9 cellular contexts compared by ENCODE assay signal in the genomic region with DNA sequence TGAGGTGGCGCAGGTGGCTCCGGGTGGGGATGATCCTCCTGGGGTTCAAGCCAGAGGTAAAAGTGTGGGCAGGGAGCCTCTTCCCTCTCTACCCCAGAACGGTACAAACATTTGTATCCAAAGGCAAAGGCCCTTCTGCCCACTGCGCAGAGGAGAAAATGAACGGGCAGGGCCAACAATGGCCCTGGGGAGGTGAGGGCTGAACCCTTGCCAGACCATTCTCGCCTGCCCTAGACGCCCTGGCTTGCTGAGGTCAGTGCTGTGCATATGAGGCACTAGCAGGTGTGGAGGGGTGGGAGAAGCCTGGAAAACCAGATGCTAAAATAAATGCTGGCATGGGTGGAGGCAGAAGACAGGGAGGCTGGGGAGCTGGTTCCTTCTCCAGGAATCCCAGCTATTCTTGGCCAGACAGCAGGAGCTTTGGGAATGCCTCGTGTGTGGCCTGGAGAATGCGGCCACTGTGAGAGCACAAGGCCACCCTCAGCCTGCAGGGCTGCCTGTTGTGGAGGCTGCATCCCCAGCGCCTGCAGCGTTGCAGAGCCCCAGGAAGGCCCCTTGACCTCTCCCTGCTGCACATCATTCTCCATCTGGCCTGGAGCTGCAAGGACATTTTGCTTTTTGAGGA. TPM values are rescaled to one million over a fixed set of nuclear protein-coding genes. Genes with fewer than 3 reads are reported as not detected.
DNase-seq lines count a peak whose midpoint lies in the region; ATAC-seq, FAIRE-seq and TF ChIP-seq lines count a peak whose summit lies in the region.
"Had no signal": no experiment of that assay in that cellular context is flagged by ENCODE, and none has a peak within 500 bp of the region (broad histone marks: within the 10 kb centered on the region; RNA-seq: fewer than 3 reads in every experiment).

No MANE protein-coding gene starts in this region.

- no peaks in the 10 kb centered on the region for H3K9me3 Mint-ChIP-seq in activated CD4-positive, alpha-beta T cell treated with anti-CD3 and anti-CD28 coated beads, Interleukin-2, amount 10 ng/mL, durations not matched to agents 7 days and 5 days
- H3K9me3 Mint-ChIP-seq in T-cell = no peaks in the 10 kb centered on the region

- H3K27me3 Mint-ChIP-seq in activated CD4-positive, alpha-beta T cell treated with anti-CD3 and anti-CD28 coated beads, Interleukin-2, amount 10 ng/mL, durations not matched to agents 7 days and 5 days = no peaks in the 10 kb centered on the region
- peaks cover 3% of the 10 kb centered on the region in 2 donors for H3K27me3 Mint-ChIP-seq in T-cell

- no peak for TF ChIP-seq POLR2A in gastroesophageal sphincter (IDR thresholded peaks at IDR 0.05)

- H3K4me3 ChIP-seq in gastroesophageal sphincter (no peak overlapping the region), smooth muscle cell (no peak overlapping the region), kidney (ENCODE audit: low read length in 2 of 2) (no peak overlapping the region)

- POLR2A ChIA-PET in activated CD4-positive, alpha-beta T cell treated with anti-CD3 and anti-CD28 coated beads, Interleukin-2, amount 10 ng/mL, durations not matched to agents 7 days and 5 days (lab: Charles Lee) = no interaction called here
- POLR2A ChIA-PET in T-cell (lab: Charles Lee) = interaction anchor here in 1 of 2 donors (1.4 kb wide), 1 partner anchor 44 kb away, joined by 7 read pairs; the partner anchor contains the start of gene TAF15

- H3K9me3 ChIP-seq in gastroesophageal sphincter = no peaks in the 10 kb centered on the region
- H3K9me3 ChIP-seq in smooth muscle cell (replicated peaks; ENCODE audit: low read depth) = no peaks in the 10 kb centered on the region
- no peaks in the 10 kb centered on the region for H3K9me3 ChIP-seq in kidney (ENCODE audit: control insufficient read depth in 1 of 2, low read length in 2 of 2)
- H3K9me3 ChIP-seq: gastrocnemius medialis had no signal

- intact Hi-C loops in kidney (cut with DNase I) = loop anchor here (5.0 kb wide), 1 partner anchor 42 kb away; the partner anchor contains the start of gene TAF15

- H3K36me3 ChIP-seq in gastroesophageal sphincter (no peaks in the 10 kb centered on the region), smooth muscle cell (ENCODE audit: low read depth) (no peaks in the 10 kb centered on the region), kidney (ENCODE audit: control insufficient read depth in 1 of 2, insufficient read depth in 2 of 2, low read length in 2 of 2) (no peaks in the 10 kb centered on the region)
- H3K36me3 ChIP-seq: gastrocnemius medialis had no signal

- CTCF ChIA-PET in activated CD4-positive, alpha-beta T cell treated with anti-CD3 and anti-CD28 coated beads, Interleukin-2, amount 10 ng/mL, durations not matched to agents 7 days and 5 days (lab: Charles Lee) = interaction anchor here (0.8 to 3.2 kb wide), 7 partner anchors 10 to 554 kb away, joined by 4 to 44 read pairs (median 17); partner anchors contain the start of genes MMP28 and TAF15
- CTCF ChIA-PET in T-cell (lab: Charles Lee) = interaction anchor here in 1 of 2 donors (1.0 to 2.6 kb wide), 3 partner anchors 18 to 52 kb away, joined by 8 to 75 read pairs (median 9); partner anchors contain the start of gene TAF15

- no peak for TF ChIP-seq CTCF in gastroesophageal sphincter (IDR thresholded peaks at IDR 0.05)
- TF ChIP-seq CTCF in smooth muscle cell (IDR thresholded peaks at IDR 0.05; ENCODE audit: borderline replicate concordance, insufficient read depth, poor library complexity, severe bottlenecking) = no peak
- no peak for TF ChIP-seq CTCF in kidney (IDR thresholded peaks at IDR 0.05; ENCODE audit: borderline replicate concordance, extremely low read depth, insufficient read depth)

- WGBS in gastroesophageal sphincter (ENCODE audit: low coverage in 1 of 2), 2 donors = 58% methylated on average over 5 of the region's 11 CpGs; no CpG with 5 or more reads in 1 of the 2 donors
- WGBS in smooth muscle cell (ENCODE audit: low lambda C conversion rate) = 68% methylated on average over 11 of the region's 11 CpGs

- peaks cover 8% of the 10 kb centered on the region for H3F3A ChIP-seq in smooth muscle cell (ENCODE audit: low read depth)

- H3K79me2 ChIP-seq in smooth muscle cell (ENCODE audit: low read depth) = no peaks in the 10 kb centered on the region

- no peak for TF ChIP-seq EP300 in gastroesophageal sphincter (IDR thresholded peaks at IDR 0.05)

- peak overlapping the region; percentile 78 for H3K4me3 Mint-ChIP-seq in activated CD4-positive, alpha-beta T cell treated with anti-CD3 and anti-CD28 coated beads, Interleukin-2, amount 10 ng/mL, durations not matched to agents 7 days and 5 days
- peak overlapping the region; percentile 83 to 94 (median 90) for H3K4me3 Mint-ChIP-seq in T-cell

- H3K36me3 Mint-ChIP-seq in activated CD4-positive, alpha-beta T cell treated with anti-CD3 and anti-CD28 coated beads, Interleukin-2, amount 10 ng/mL, durations not matched to agents 7 days and 5 days (ENCODE audit: low read depth) = no peaks in the 10 kb centered on the region
- H3K36me3 Mint-ChIP-seq in T-cell = no peaks in the 10 kb centered on the region

- H4K20me1 ChIP-seq in smooth muscle cell (ENCODE audit: low read depth) = no peaks in the 10 kb centered on the region

- H3K4me1 ChIP-seq in gastroesophageal sphincter = peaks cover 0 to 45% (median 18%) of the 10 kb centered on the region in 3 donors
- H3K4me1 ChIP-seq in smooth muscle cell (ENCODE audit: low read depth) = peaks cover 5% of the 10 kb centered on the region
- peaks cover 0 to 2% of the 10 kb centered on the region in 2 donors for H3K4me1 ChIP-seq in kidney (ENCODE audit: control insufficient read depth in 1 of 2, insufficient read depth in 1 of 2, low read depth in 1 of 2, low read length in 2 of 2)

- no peak overlapping the region for H2AFZ ChIP-seq in smooth muscle cell (ENCODE audit: low read depth)

- DNase-seq in activated CD4-positive, alpha-beta T cell treated with anti-CD3 and anti-CD28 coated beads, Interleukin-2, amount 10 ng/mL, durations not matched to agents 7 days and 5 days = no peak
- DNase-seq in activated CD4-positive, alpha-beta T cell treated with anti-CD3 and anti-CD28 coated beads, Interleukin-2, amount 50 U/mL, for 48 hours = no peak
- no peak for DNase-seq in T-cell
- DNase-seq in smooth muscle cell (lab: John Stamatoyannopoulos, UW; ENCODE audit: unreplicated experiment) = no peak
- DNase-seq in NCI-H526 (lab: John Stamatoyannopoulos, UW) = no peak
- no peak for DNase-seq in HK-2 (ENCODE audit: unreplicated experiment)
- DNase-seq in kidney = no peak

- peaks cover 11% of the 10 kb centered on the region for H3K4me1 Mint-ChIP-seq in activated CD4-positive, alpha-beta T cell treated with anti-CD3 and anti-CD28 coated beads, Interleukin-2, amount 10 ng/mL, durations not matched to agents 7 days and 5 days
- H3K4me1 Mint-ChIP-seq in T-cell = peaks cover 8 to 11% (median 10%) of the 10 kb centered on the region in 3 donors

- H3K27ac Mint-ChIP-seq in activated CD4-positive, alpha-beta T cell treated with anti-CD3 and anti-CD28 coated beads, Interleukin-2, amount 10 ng/mL, durations not matched to agents 7 days and 5 days = peak overlapping the region; percentile 74
- H3K27ac Mint-ChIP-seq in T-cell = peak overlapping the region in 1 of 2 donors; percentile 83

- no peaks in the 10 kb centered on the region for H3K27me3 ChIP-seq in gastroesophageal sphincter
- no peaks in the 10 kb centered on the region for H3K27me3 ChIP-seq in smooth muscle cell (ENCODE audit: low read depth)
- H3K27me3 ChIP-seq: gastrocnemius medialis had no signal

- H3K9ac ChIP-seq in smooth muscle cell (ENCODE audit: low read depth) (no peak overlapping the region), kidney (ENCODE audit: low read length in 2 of 2) (peak overlapping the region in 1 of 2 donors; percentile 34)

- ATAC-seq in T-cell (replicated peaks in 1 of 4) (no peak), gastroesophageal sphincter (no peak)

- FAIRE-seq in kidney (lab: Jason Lieb, UNC) = no peak

- H3K27ac ChIP-seq in gastroesophageal sphincter (peak overlapping the region in 3 of 4 donors; percentile 54 to 73 (median 68)), smooth muscle cell (ENCODE audit: low read depth) (no peak overlapping the region), kidney (ENCODE audit: low read depth in 2 of 2, low read length in 2 of 2) (no peak overlapping the region)

- H3K4me2 ChIP-seq in smooth muscle cell = peak overlapping the region; percentile 92

RNA-seq across cellular contexts. Expression of gene C17orf50, which starts 4.5 kb away (rescaled TPM):
- total RNA-seq in activated CD4-positive, alpha-beta T cell treated with anti-CD3 and anti-CD28 coated beads, Interleukin-2, amount 10 ng/mL, durations not matched to agents 7 days and 5 days = not detected
- total RNA-seq in T-cell = not detected
- not detected for total RNA-seq in gastroesophageal sphincter
- total RNA-seq in smooth muscle cell = not detected in 2 replicates
- polyA plus RNA-seq in smooth muscle cell = 0.33 TPM in 1 of 2 replicates, not detected in the other
- total RNA-seq in kidney = not detected
- 0.41 TPM for polyA plus RNA-seq in kidney (ENCODE audit: insufficient read depth, low read depth, low replicate concordance)
- total RNA-seq: gastrocnemius medialis had no signal

RNA-seq across cellular contexts. Expression of gene GAS2L2, which starts 12.2 kb away (rescaled TPM):
- not detected for total RNA-seq in activated CD4-positive, alpha-beta T cell treated with anti-CD3 and anti-CD28 coated beads, Interleukin-2, amount 10 ng/mL, durations not matched to agents 7 days and 5 days
- total RNA-seq in T-cell (under 1 TPM in 4 of 5 donors, not detected in 1; 0.07 to 0.26 (median 0.21) TPM), gastroesophageal sphincter (1 to 10 TPM in 1 of 4 donors, not detected in 3; 1.5 TPM), smooth muscle cell (not detected in 2 replicates), kidney (not detected)
- polyA plus RNA-seq in smooth muscle cell (not detected in 2 replicates), kidney (ENCODE audit: insufficient read depth, low read depth, low replicate concordance) (not detected)

RNA-seq across cellular contexts. Expression of gene MMP28, which starts 30.2 kb away (rescaled TPM):
- not detected for total RNA-seq in activated CD4-positive, alpha-beta T cell treated with anti-CD3 and anti-CD28 coated beads, Interleukin-2, amount 10 ng/mL, durations not matched to agents 7 days and 5 days
- total RNA-seq in T-cell (10 to 100 TPM in 2 of 5 donors, 1 to 10 TPM in 3; 3.4 to 11.4 (median 6.9) TPM), gastroesophageal sphincter (100 to 1,000 TPM in 2 of 4 donors, 10 to 100 TPM in 2; 78.4 to 139 (median 97.3) TPM), smooth muscle cell (38.0 and 50.0 TPM in 2 replicates), kidney (4.5 TPM)
- polyA plus RNA-seq in smooth muscle cell (25.7 and 51.4 TPM in 2 replicates), kidney (ENCODE audit: insufficient read depth, low read depth, low replicate concordance) (10.3 TPM)

RNA-seq across cellular contexts. Expression of gene RASL10B, which starts 33.8 kb away (rescaled TPM):
- under 1 TPM; 0.15 to 0.37 TPM for total RNA-seq in activated CD4-positive, alpha-beta T cell treated with anti-CD3 and anti-CD28 coated beads, Interleukin-2, amount 10 ng/mL, durations not matched to agents 7 days and 5 days
- under 1 TPM; 0.38 to 0.56 (median 0.39) TPM for total RNA-seq in T-cell
- 10 to 100 TPM in 3 of 4 donors, 1 to 10 TPM in 1; 4.2 to 25.9 (median 15.4) TPM for total RNA-seq in gastroesophageal sphincter
- 6.8 and 8.2 TPM in 2 replicates for total RNA-seq in smooth muscle cell
- 11.0 and 18.6 TPM in 2 replicates for polyA plus RNA-seq in smooth muscle cell
- total RNA-seq in kidney = 2.4 TPM
- polyA plus RNA-seq in kidney (ENCODE audit: insufficient read depth, low read depth, low replicate concordance) = 1.5 TPM

RNA-seq across cellular contexts. Expression of gene TAF15, which starts 44.1 kb away (rescaled TPM):
- 100 to 1,000 TPM; 274 to 311 TPM for total RNA-seq in activated CD4-positive, alpha-beta T cell treated with anti-CD3 and anti-CD28 coated beads, Interleukin-2, amount 10 ng/mL, durations not matched to agents 7 days and 5 days
- total RNA-seq in T-cell = 100 to 1,000 TPM; 186 to 228 (median 201) TPM
- total RNA-seq in gastroesophageal sphincter = 100 to 1,000 TPM in 2 of 4 donors, 10 to 100 TPM in 2; 58.2 to 144 (median 109) TPM
- 25.5 and 33.3 TPM in 2 replicates for total RNA-seq in smooth muscle cell
- polyA plus RNA-seq in smooth muscle cell = 4.2 and 8.1 TPM in 2 replicates
- total RNA-seq in kidney = 149 TPM
- polyA plus RNA-seq in kidney (ENCODE audit: insufficient read depth, low read depth, low replicate concordance) = 66.3 TPM

Comparison
In these comparisons a context has a peak if more than half of its experiments do, and no peak if none do; other contexts are left out.
1. H3K27ac ChIP-seq: peak in gastroesophageal sphincter (3 of 4); none in smooth muscle cell (single experiment) and kidney (0 of 2).